ENCODE assay signal across 8 cellular contexts in the genomic region with DNA sequence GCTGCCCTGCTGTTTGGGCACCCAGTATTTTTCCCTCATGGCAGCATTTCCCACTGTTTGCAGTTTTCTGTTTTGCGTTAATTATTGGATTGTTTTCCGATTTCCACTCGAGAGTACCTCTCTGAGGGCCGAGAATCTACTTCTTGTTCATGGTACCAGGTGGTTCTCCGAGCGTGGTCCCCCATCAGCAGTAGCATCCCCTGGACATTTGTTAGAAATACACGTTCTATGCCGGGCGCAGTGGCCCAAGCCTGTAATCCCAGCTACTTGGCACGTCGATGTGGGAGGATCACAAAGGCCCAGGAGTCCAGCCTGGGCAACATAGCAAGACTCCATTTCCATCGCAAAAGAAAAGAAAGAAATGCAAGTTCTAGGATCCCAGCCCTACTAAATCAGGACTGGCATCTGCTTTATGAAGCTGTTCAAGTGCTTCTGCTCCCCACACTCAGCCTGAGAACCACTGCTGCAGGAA. TPM values are rescaled to one million over a fixed set of nuclear protein-coding genes. Genes with fewer than 3 reads are reported as not detected.
DNase-seq lines count a peak whose midpoint lies in the region; ATAC-seq and TF ChIP-seq lines count a peak whose summit lies in the region.

No MANE protein-coding gene starts in this region.

- peaks cover 11% of the 10 kb centered on the region for H3K4me1 ChIP-seq in muscle layer of colon (ENCODE audit: insufficient read depth, low read length)

- H3K4me3 Mint-ChIP-seq in chondrocyte (ENCODE audit: unreplicated experiment), result peak overlapping the region; percentile 87

- no peaks in the 10 kb centered on the region for H3K9me3 Mint-ChIP-seq in chondrocyte (ENCODE audit: low read depth)

- ATAC-seq in omental fat pad (ENCODE audit: low FRiP score), result no peak
- no peak for ATAC-seq in esophagus mucosa
- no peak for ATAC-seq in GM21717 (IDR thresholded peaks at IDR 0.05; ENCODE audit: unreplicated experiment)

- no peak for DNase-seq in AG04450 (ENCODE audit: low read depth, low spot score)
- no peak for DNase-seq in Jurkat, Clone E6-1 (ENCODE audit: low read depth, low spot score)
- DNase-seq in chondrocyte (ENCODE audit: low spot score), result no peak
- DNase-seq in islet precursor cell, result no peak
- DNase-seq in omental fat pad (ENCODE audit: low spot score), result no peak

- no peaks in the 10 kb centered on the region for H3K27me3 ChIP-seq in AG04450 (ENCODE audit: control insufficient read depth, insufficient read depth, low read length)
- no peaks in the 10 kb centered on the region for H3K27me3 ChIP-seq in muscle layer of colon (ENCODE audit: control insufficient read depth in 1 of 2, insufficient read depth in 2 of 2, low read length in 2 of 2)

- peak overlapping the region; percentile 96 for H3K4me3 ChIP-seq in AG04450 (ENCODE audit: low read depth, low read length)
- H3K4me3 ChIP-seq in Jurkat, Clone E6-1 (ENCODE audit: low read length), result peak overlapping the region; percentile 78
- H3K4me3 ChIP-seq in muscle layer of colon (ENCODE audit: low read depth in 1 of 2, low read length in 2 of 2), result peak overlapping the region; percentile 69 to 70

- CTCF ChIA-PET in AG04450 (lab: Charles Lee), result interaction anchor here (0.6 to 0.9 kb wide), 11 partner anchors 9 to 288 kb away, joined by 3 to 8 read pairs (median 3); no protein-coding TSS in a partner anchor

- H3K9ac ChIP-seq in muscle layer of colon (ENCODE audit: low read length), result peak overlapping the region; percentile 22

- peak overlapping the region; percentile 84 for H3K27ac Mint-ChIP-seq in chondrocyte (ENCODE audit: unreplicated experiment)

- H3K27ac ChIP-seq in AG04450 (ENCODE audit: low read depth, low read length) (no peak overlapping the region), muscle layer of colon (ENCODE audit: low read depth, low read length) (no peak overlapping the region)

- no peak for TF ChIP-seq CTCF in AG04450 (IDR thresholded peaks at IDR 0.05; ENCODE audit: low read depth, low read length)
- TF ChIP-seq CTCF in chondrocyte (IDR thresholded peaks at IDR 0.05), result no peak
- TF ChIP-seq CTCF in omental fat pad (IDR thresholded peaks at IDR 0.05), result no peak

- peaks cover 17% of the 10 kb centered on the region for H3K4me1 Mint-ChIP-seq in chondrocyte (ENCODE audit: low read depth)

- H3K9me3 ChIP-seq in AG04450 (ENCODE audit: control insufficient read depth, insufficient read depth, low read length) (no peaks in the 10 kb centered on the region; the same call in 1 of the 2 replicates), muscle layer of colon (ENCODE audit: low read length) (no peaks in the 10 kb centered on the region)

- POLR2A ChIA-PET in AG04450 (lab: Yijun Ruan, JAX), result no interaction called here

- H3K36me3 ChIP-seq in muscle layer of colon (ENCODE audit: insufficient read depth, low read length), result peaks cover 30% of the 10 kb centered on the region

- peaks cover 14% of the 10 kb centered on the region for H3K36me3 Mint-ChIP-seq in chondrocyte (ENCODE audit: low read depth)

- no peaks in the 10 kb centered on the region for H3K27me3 Mint-ChIP-seq in chondrocyte (ENCODE audit: low read depth)

RNA-seq across cellular contexts. Expression of a gene that starts 0.7 kb away (rescaled TPM):
- polyA plus RNA-seq in AG04450 (2011; rRNA removed), result 8.2 and 10.6 TPM in 2 replicates
- polyA minus RNA-seq in AG04450 (2011; rRNA and poly(A)+ RNA removed), result 8.5 and 12.2 TPM in 2 replicates
- polyA plus RNA-seq in Jurkat, Clone E6-1 (2012; ENCODE audit: insufficient read depth, insufficient read length), result 68.0 TPM
- 18.4 to 19.6 TPM (median 19.2 TPM) in 3 replicates for total RNA-seq in chondrocyte
- 10 to 100 TPM; 22.0 to 66.8 (median 25.4) TPM for total RNA-seq in omental fat pad
- total RNA-seq in esophagus mucosa, result 30.8 TPM

RNA-seq across cellular contexts. Expression of a gene that starts 14.0 kb away (rescaled TPM):
- polyA plus RNA-seq in AG04450 (2011; rRNA removed), result 54.3 and 62.0 TPM in 2 replicates
- 29.1 and 31.3 TPM in 2 replicates for polyA minus RNA-seq in AG04450 (2011; rRNA and poly(A)+ RNA removed)
- polyA plus RNA-seq in Jurkat, Clone E6-1 (2012; ENCODE audit: insufficient read depth, insufficient read length), result 66.1 TPM
- 56.5 to 63.6 TPM (median 57.2 TPM) in 3 replicates for total RNA-seq in chondrocyte
- total RNA-seq in omental fat pad, result 10 to 100 TPM in 3 of 4 donors, 1 to 10 TPM in 1; 8.0 to 27.9 (median 17.7) TPM
- 2,371 TPM for total RNA-seq in esophagus mucosa

Comparison
In these comparisons a context has a peak if more than half of its experiments do, and no peak if none do; other contexts are left out.
1. RNA of a gene that starts 14.0 kb away (total RNA-seq): 2,371 TPM in esophagus mucosa (single experiment); 56.5 to 63.6 TPM in chondrocyte and 8.0 to 27.9 TPM in omental fat pad; every median in the first group is over 10 times any median in the second.
2. Peak in every context shown above with its lines, with median percentiles within 50 percentile points of each other: H3K4me3 ChIP-seq.